Comparison of ENCODE assay signal across 29 cellular contexts in the genomic region with DNA sequence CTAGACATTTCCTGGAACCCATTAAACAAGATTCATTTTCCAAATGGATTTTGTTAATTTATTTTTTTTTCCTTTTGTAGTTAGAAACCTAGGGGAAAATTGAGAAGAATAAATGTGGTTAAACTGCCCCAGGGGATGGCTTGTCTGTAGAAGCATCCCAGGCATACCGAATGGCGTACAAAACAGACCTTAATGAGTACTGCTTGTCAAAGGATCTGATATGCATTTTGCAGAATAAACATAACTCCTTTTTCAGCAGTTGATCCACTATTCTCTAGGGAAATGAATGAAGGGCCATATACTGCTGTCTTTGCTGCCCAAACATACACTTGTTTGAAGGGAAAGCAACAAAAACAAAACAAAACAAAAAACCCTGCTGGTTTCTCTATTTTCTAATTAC.
"Had no signal": no experiment of that assay in that cellular context is flagged by ENCODE, and none has a peak within 500 bp of the region (broad histone marks: within the 10 kb centered on the region; RNA-seq: fewer than 3 reads in every experiment).

No MANE protein-coding gene starts in this region.

- H3K27ac Mint-ChIP-seq: mesothelial cell of epicardium; naive B cell; natural killer cell treated with Interleukin-12 subunit alpha and Interleukin-12 subunit beta and Interleukin-15 and Interleukin-18, amount 100 ng/mL, for 72 hours; neural progenitor cell; progenitor cell of endocrine pancreas; stimulated activated naive CD8-positive, alpha-beta T cell treated with anti-CD3 and anti-CD28 coated beads, Interleukin-15, amount 100 ng/mL, for 72 hours had no signal

- H3K27ac ChIP-seq: esophagus muscularis mucosa, foreskin keratinocyte, gastroesophageal sphincter, heart right ventricle, left lung, neural progenitor cell, parathyroid adenoma, right lobe of liver, suprapubic skin, transverse colon, upper lobe of right lung, uterus had no signal

- H3K4me3 Mint-ChIP-seq: mesothelial cell of epicardium; naive B cell; natural killer cell treated with Interleukin-12 subunit alpha and Interleukin-12 subunit beta and Interleukin-15 and Interleukin-18, amount 100 ng/mL, for 72 hours; neural progenitor cell; stimulated activated naive CD8-positive, alpha-beta T cell treated with anti-CD3 and anti-CD28 coated beads, Interleukin-15, amount 100 ng/mL, for 72 hours had no signal

- H3K9me3 ChIP-seq: esophagus muscularis mucosa, gastroesophageal sphincter, heart right ventricle, left lung, mucosa of descending colon, right lobe of liver, suprapubic skin, transverse colon, upper lobe of right lung, uterus had no signal

- H3K27me3 Mint-ChIP-seq: naive B cell; natural killer cell treated with Interleukin-12 subunit alpha and Interleukin-12 subunit beta and Interleukin-15 and Interleukin-18, amount 100 ng/mL, for 72 hours; progenitor cell of endocrine pancreas; stimulated activated naive CD8-positive, alpha-beta T cell treated with anti-CD3 and anti-CD28 coated beads, Interleukin-15, amount 100 ng/mL, for 72 hours had no signal

- H3K4me1 ChIP-seq: esophagus muscularis mucosa, foreskin keratinocyte, gastroesophageal sphincter, heart right ventricle, left lung, neural progenitor cell, parathyroid adenoma, right lobe of liver, suprapubic skin, transverse colon, upper lobe of right lung, uterus had no signal

- DNase-seq: dermis blood vessel endothelial cell; effector memory CD4-positive, alpha-beta T cell; foreskin keratinocyte; glutamatergic neuron; heart right ventricle; hippocampal formation; left cardiac atrium; left lung; mesenchymal stem cell; mucosa of descending colon; naive B cell; right lobe of liver; small intestine; stimulated activated CD4-positive, alpha-beta T cell treated with anti-CD3 and anti-CD28 coated beads, Interleukin-1b, Interleukin-23, amount 100 ng/mL, for 48 hours; stimulated activated CD4-positive, alpha-beta T cell treated with anti-CD3 and anti-CD28 coated beads, Interleukin-4, amount 100 ng/mL, for 1 hour; stimulated activated CD8-positive, alpha-beta memory T cell treated with anti-CD3 and anti-CD28 coated beads, Interleukin-4, amount 100 ng/mL, for 48 hours; stimulated activated naive CD4-positive, alpha-beta T cell; stimulated activated naive CD8-positive, alpha-beta T cell treated with anti-CD3 and anti-CD28 coated beads, Interleukin-15, amount 100 ng/mL, for 72 hours; transverse colon; upper lobe of right lung; uterus had no signal

- H3K36me3 ChIP-seq: esophagus muscularis mucosa, gastroesophageal sphincter, heart right ventricle, left lung, neural progenitor cell, right lobe of liver, suprapubic skin, transverse colon, upper lobe of right lung, uterus had no signal

- ATAC-seq: foreskin keratinocyte; gastroesophageal sphincter; heart right ventricle; left cardiac atrium; left lung; mucosa of descending colon; natural killer cell treated with Interleukin-12 subunit alpha and Interleukin-12 subunit beta and Interleukin-15 and Interleukin-18, amount 100 ng/mL, for 72 hours; right lobe of liver; stimulated activated naive CD8-positive, alpha-beta T cell treated with anti-CD3 and anti-CD28 coated beads, Interleukin-15, amount 100 ng/mL, for 72 hours; upper lobe of right lung had no signal

- H3K4me3 ChIP-seq: esophagus muscularis mucosa, gastroesophageal sphincter, heart right ventricle, left lung, mucosa of descending colon, neural progenitor cell, right lobe of liver, suprapubic skin, transverse colon, upper lobe of right lung, uterus had no signal

- H3K36me3 Mint-ChIP-seq: natural killer cell treated with Interleukin-12 subunit alpha and Interleukin-12 subunit beta and Interleukin-15 and Interleukin-18, amount 100 ng/mL, for 72 hours; neural progenitor cell had no signal

- H3K9me3 Mint-ChIP-seq: neural progenitor cell; stimulated activated naive CD8-positive, alpha-beta T cell treated with anti-CD3 and anti-CD28 coated beads, Interleukin-15, amount 100 ng/mL, for 72 hours had no signal

- H3K4me1 Mint-ChIP-seq: naive B cell; stimulated activated naive CD8-positive, alpha-beta T cell treated with anti-CD3 and anti-CD28 coated beads, Interleukin-15, amount 100 ng/mL, for 72 hours had no signal
